7 cellular contexts compared by ENCODE assay signal in the genomic region with DNA sequence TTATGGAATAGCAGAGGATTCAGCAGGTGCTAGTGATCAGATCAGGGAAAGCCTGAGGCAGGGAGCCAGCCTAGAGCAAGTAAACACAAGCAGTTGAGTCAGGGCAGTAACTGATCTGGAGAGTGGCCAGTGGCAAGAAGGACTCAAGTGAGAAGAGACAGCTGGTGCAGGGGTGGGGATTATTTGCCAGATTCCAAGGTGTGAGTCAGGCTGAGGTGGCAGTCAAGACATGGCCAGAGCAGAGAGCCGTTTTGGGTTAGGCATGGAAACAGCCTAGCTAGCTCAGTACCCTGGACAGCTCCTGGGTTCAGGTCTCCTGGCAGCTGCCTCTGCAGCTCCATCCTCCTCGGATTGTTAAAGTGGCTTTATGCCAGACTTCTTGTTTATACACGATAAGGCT.
DNase-seq lines count a peak whose midpoint lies in the region; ATAC-seq and TF ChIP-seq lines count a peak whose summit lies in the region.

No MANE protein-coding gene starts in this region.

- H3K9me3 Mint-ChIP-seq in GM23338, result no peaks in the 10 kb centered on the region; the same call in 2 of the 3 replicates

- no peak overlapping the region for H3K4me3 Mint-ChIP-seq in GM23338

- no peak overlapping the region for H2AFZ ChIP-seq in GM23338

- TF ChIP-seq CTCF in GM23338 (conservative IDR thresholded peaks at IDR 0.05; ENCODE audit: low read depth in 2 of 2), result no peak
- no peak for TF ChIP-seq CTCF in NB4 (IDR thresholded peaks at IDR 0.05; ENCODE audit: low read depth, low read length)
- TF ChIP-seq CTCF in left lung (IDR thresholded peaks at IDR 0.05), result no peak

- H3K27me3 ChIP-seq in GM23338 (ENCODE audit: insufficient read depth) (no peaks in the 10 kb centered on the region), adipocyte (replicated peaks; ENCODE audit: control insufficient read depth, insufficient read depth, low read length) (no peaks in the 10 kb centered on the region), left lung (no peaks in the 10 kb centered on the region)

- H3F3A ChIP-seq in GM23338 (replicated peaks; ENCODE audit: low read depth), result no peaks in the 10 kb centered on the region

- H3K4me1 ChIP-seq in GM23338 (ENCODE audit: insufficient read depth) (no peaks in the 10 kb centered on the region), adipocyte (ENCODE audit: control insufficient read depth, insufficient read depth, low read length) (no peaks in the 10 kb centered on the region), left lung (no peaks in the 10 kb centered on the region)

- no peak overlapping the region for H3K27ac ChIP-seq in GM23338 (ENCODE audit: low read depth)
- no peak overlapping the region for H3K27ac ChIP-seq in left lung

- H4K20me1 ChIP-seq in GM23338 (replicated peaks; ENCODE audit: insufficient read depth), result no peaks in the 10 kb centered on the region

- no peak for TF ChIP-seq POLR2A in NB4 (IDR thresholded peaks at IDR 0.05; ENCODE audit: extremely low read depth, insufficient read length)

- intact Hi-C loops in left lung (cut with DNase I) (no loop called here), sciatic nerve (cut with DNase I) (no loop called here)

- no peaks in the 10 kb centered on the region for H3K79me2 ChIP-seq in GM23338 (replicated peaks; ENCODE audit: insufficient read depth)

- peak; percentile 100 for ATAC-seq in GM23338
- peak; percentile 88 for ATAC-seq in left lung
- no peak for ATAC-seq in sciatic nerve
- ATAC-seq in HG02840 (IDR thresholded peaks at IDR 0.05; ENCODE audit: low FRiP score, unreplicated experiment), result no peak

- H3K9me2 ChIP-seq in GM23338 (ENCODE audit: insufficient read depth), result no peaks in the 10 kb centered on the region

- H3K4me1 Mint-ChIP-seq in GM23338, result peaks cover 7% of the 10 kb centered on the region; the same call in 2 of the 3 replicates

- H3K27ac Mint-ChIP-seq in GM23338, result no peak overlapping the region

- no peak overlapping the region for H3K9ac ChIP-seq in adipocyte (ENCODE audit: low read length)

- peak; percentile 76 for DNase-seq in GM23338 (ENCODE audit: low spot score)
- DNase-seq in NB4 (ENCODE audit: low read depth), result peak; percentile 59
- peak; percentile 3 for DNase-seq in adipocyte (ENCODE audit: low read depth)
- DNase-seq in left lung, result peak in 1 of 2 donors; percentile 49
- DNase-seq in sciatic nerve (ENCODE audit: low spot score), result no peak
- DNase-seq in SKM-1 treated with dmso at 0.1 percent for 144 hours (lab: John Stamatoyannopoulos, UW; ENCODE audit: unreplicated experiment), result no peak

- peaks cover 4% of the 10 kb centered on the region for H3K27me3 Mint-ChIP-seq in GM23338 (ENCODE audit: insufficient read depth, low read depth, poor library complexity)

- H3K36me3 Mint-ChIP-seq in GM23338 (ENCODE audit: low read depth), result no peaks in the 10 kb centered on the region

- H3K9me3 ChIP-seq in adipocyte (ENCODE audit: control insufficient read depth, low read length) (peaks cover 4% of the 10 kb centered on the region), left lung (no peaks in the 10 kb centered on the region)

- no peak overlapping the region for H3K4me2 ChIP-seq in GM23338

- H3K36me3 ChIP-seq in GM23338 (ENCODE audit: insufficient read depth) (no peaks in the 10 kb centered on the region), adipocyte (ENCODE audit: control insufficient read depth, insufficient read depth, low read length, severe bottlenecking) (no peaks in the 10 kb centered on the region), left lung (no peaks in the 10 kb centered on the region)

- H3K4me3 ChIP-seq in GM23338 (no peak overlapping the region), NB4 (ENCODE audit: low read depth, low read length) (no peak overlapping the region), adipocyte (ENCODE audit: low read length) (no peak overlapping the region), left lung (no peak overlapping the region)

TF ChIP-seq in GM23338, 12 proteins besides CTCF, POLR2A, EP300 and RAD21:
- no peak for TF ChIP-seq CREB1 (CRISPR knock-in tag; IDR thresholded peaks at IDR 0.05; ENCODE audit: low read depth)
- TF ChIP-seq, protein P1, sequence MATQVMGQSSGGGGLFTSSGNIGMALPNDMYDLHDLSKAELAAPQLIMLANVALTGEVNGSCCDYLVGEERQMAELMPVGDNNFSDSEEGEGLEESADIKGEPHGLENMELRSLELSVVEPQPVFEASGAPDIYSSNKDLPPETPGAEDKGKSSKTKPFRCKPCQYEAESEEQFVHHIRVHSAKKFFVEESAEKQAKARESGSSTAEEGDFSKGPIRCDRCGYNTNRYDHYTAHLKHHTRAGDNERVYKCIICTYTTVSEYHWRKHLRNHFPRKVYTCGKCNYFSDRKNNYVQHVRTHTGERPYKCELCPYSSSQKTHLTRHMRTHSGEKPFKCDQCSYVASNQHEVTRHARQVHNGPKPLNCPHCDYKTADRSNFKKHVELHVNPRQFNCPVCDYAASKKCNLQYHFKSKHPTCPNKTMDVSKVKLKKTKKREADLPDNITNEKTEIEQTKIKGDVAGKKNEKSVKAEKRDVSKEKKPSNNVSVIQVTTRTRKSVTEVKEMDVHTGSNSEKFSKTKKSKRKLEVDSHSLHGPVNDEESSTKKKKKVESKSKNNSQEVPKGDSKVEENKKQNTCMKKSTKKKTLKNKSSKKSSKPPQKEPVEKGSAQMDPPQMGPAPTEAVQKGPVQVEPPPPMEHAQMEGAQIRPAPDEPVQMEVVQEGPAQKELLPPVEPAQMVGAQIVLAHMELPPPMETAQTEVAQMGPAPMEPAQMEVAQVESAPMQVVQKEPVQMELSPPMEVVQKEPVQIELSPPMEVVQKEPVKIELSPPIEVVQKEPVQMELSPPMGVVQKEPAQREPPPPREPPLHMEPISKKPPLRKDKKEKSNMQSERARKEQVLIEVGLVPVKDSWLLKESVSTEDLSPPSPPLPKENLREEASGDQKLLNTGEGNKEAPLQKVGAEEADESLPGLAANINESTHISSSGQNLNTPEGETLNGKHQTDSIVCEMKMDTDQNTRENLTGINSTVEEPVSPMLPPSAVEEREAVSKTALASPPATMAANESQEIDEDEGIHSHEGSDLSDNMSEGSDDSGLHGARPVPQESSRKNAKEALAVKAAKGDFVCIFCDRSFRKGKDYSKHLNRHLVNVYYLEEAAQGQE (IDR thresholded peaks at IDR 0.05; ENCODE audit: unreplicated experiment), result peak; percentile 84

Comparison
In these comparisons a context has a peak if more than half of its experiments do, and no peak if none do; other contexts are left out.
1. ATAC-seq: peak in GM23338 (single experiment) and left lung (single experiment); none in sciatic nerve (single experiment) and HG02840 (single experiment).
2. DNase-seq: peak in GM23338 (single experiment), NB4 (single experiment) and adipocyte (single experiment); none in sciatic nerve (single experiment) and SKM-1 treated with dmso at 0.1 percent for 144 hours (single experiment).